17 cellular contexts compared by ENCODE assay signal in the genomic region with DNA sequence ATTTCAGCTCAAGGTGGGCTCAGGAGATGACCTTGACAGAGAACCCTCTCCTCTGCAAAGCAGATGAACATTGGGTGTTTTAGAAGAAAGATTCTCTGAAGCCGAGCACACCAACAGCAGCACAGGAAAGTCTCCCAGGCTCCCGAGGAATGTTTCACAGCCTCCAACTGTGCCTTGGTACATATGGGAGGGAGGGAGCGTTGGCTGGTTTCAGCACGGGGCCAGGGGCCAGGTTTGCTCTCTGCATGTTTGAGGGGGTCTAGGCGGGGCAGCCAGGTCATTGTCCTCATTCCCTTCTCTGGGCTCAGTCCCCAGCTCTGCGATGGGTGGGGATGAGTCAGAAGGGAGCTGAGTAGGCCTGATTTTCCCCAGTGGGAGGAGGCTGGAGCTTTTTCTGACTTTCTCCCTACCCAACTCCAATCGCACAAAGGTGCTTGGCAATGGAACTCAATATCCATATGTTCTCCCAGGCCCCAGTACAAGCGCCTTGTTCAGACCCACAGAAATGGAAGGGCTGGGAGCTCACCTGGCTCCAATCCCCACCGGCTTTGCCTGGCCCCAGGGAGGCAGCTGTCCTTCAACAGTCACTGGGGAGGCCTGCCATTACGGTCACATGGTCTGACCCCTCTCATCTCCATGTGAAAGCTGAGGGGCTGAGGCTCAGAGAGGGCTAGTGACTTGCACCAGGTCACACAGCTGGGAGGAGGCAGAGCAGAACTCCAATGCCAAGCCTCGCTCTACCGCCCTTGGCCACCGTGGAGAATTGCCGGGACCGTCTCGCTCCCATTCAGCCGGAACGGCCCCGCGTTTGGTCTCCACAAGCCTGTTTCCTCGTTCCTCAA.
"Had no signal": no experiment of that assay in that cellular context is flagged by ENCODE, and none has a peak within 500 bp of the region (broad histone marks: within the 10 kb centered on the region; RNA-seq: fewer than 3 reads in every experiment).

No MANE protein-coding gene starts in this region.

- H3K27me3 Mint-ChIP-seq: activated CD4-positive, alpha-beta T cell treated with anti-CD3 and anti-CD28 coated beads, Interleukin-2, amount 10 ng/mL, durations not matched to agents 7 days and 5 days had no signal

- H3K4me1 ChIP-seq: colonic mucosa, foreskin keratinocyte had no signal

- H3K36me3 ChIP-seq: colonic mucosa, transverse colon had no signal

- H3K4me3 ChIP-seq: colonic mucosa, lung, transverse colon had no signal

- DNase-seq: activated CD4-positive, alpha-beta T cell treated with anti-CD3 and anti-CD28 coated beads, Interleukin-2, amount 10 ng/mL, durations not matched to agents 7 days and 5 days; activated CD8-positive, alpha-beta memory T cell treated with anti-CD3 and anti-CD28 coated beads, Interleukin-2, amount 50 U/mL, for 48 hours; activated gamma-delta T cell; activated T-cell treated with anti-CD3 and anti-CD28 coated beads, Interleukin-2, amount 50 U/mL, for 72 hours; colonic mucosa; effector CD4-positive, alpha-beta T cell; foreskin keratinocyte; islet precursor cell; retina; stimulated activated CD4-positive, alpha-beta T cell treated with anti-CD3 and anti-CD28 coated beads, Interleukin-2, amount 100 ng/mL, for 48 hours; stimulated activated naive CD4-positive, alpha-beta T cell treated with Interleukin-2 at 50 U/mL for 16 hours; T-helper 2 cell; transverse colon had no signal

- H3K27ac ChIP-seq: colonic mucosa, foreskin keratinocyte, parathyroid adenoma, transverse colon had no signal

- H3K36me3 Mint-ChIP-seq: activated naive CD4-positive, alpha-beta T cell treated with anti-CD3 and anti-CD28 coated beads, Interleukin-2, amount 50 U/mL, for 72 hours; mesothelial cell of epicardium had no signal

- H3K27me3 ChIP-seq: colonic mucosa, transverse colon had no signal

- H2AFZ ChIP-seq: parathyroid adenoma had no signal

- H3K4me1 Mint-ChIP-seq: activated CD4-positive, alpha-beta T cell treated with anti-CD3 and anti-CD28 coated beads, Interleukin-2, amount 10 ng/mL, durations not matched to agents 7 days and 5 days had no signal

- H3K9me3 Mint-ChIP-seq: activated CD4-positive, alpha-beta T cell treated with anti-CD3 and anti-CD28 coated beads, Interleukin-2, amount 10 ng/mL, durations not matched to agents 7 days and 5 days; activated naive CD4-positive, alpha-beta T cell treated with anti-CD3 and anti-CD28 coated beads, Interleukin-2, amount 50 U/mL, for 72 hours; activated T-cell treated with anti-CD3 and anti-CD28 coated beads, Interleukin-2, amount 50 U/mL, for 72 hours; mesothelial cell of epicardium had no signal

- H3K79me2 ChIP-seq: parathyroid adenoma had no signal

- H3K4me3 Mint-ChIP-seq: activated CD4-positive, alpha-beta T cell treated with anti-CD3 and anti-CD28 coated beads, Interleukin-2, amount 10 ng/mL, durations not matched to agents 7 days and 5 days; activated T-cell treated with anti-CD3 and anti-CD28 coated beads, Interleukin-2, amount 50 U/mL, for 72 hours; mesothelial cell of epicardium had no signal

- H3K27ac Mint-ChIP-seq: activated CD4-positive, alpha-beta T cell treated with anti-CD3 and anti-CD28 coated beads, Interleukin-2, amount 10 ng/mL, durations not matched to agents 7 days and 5 days; activated naive CD4-positive, alpha-beta T cell treated with anti-CD3 and anti-CD28 coated beads, Interleukin-2, amount 50 U/mL, for 72 hours; activated T-cell treated with anti-CD3 and anti-CD28 coated beads, Interleukin-2, amount 50 U/mL, for 72 hours; mesothelial cell of epicardium had no signal

- H3K9ac ChIP-seq: parathyroid adenoma had no signal

- H3K9me3 ChIP-seq: colonic mucosa, transverse colon had no signal
